Comparison of ENCODE assay signal across 1 cellular context in the genomic region with DNA sequence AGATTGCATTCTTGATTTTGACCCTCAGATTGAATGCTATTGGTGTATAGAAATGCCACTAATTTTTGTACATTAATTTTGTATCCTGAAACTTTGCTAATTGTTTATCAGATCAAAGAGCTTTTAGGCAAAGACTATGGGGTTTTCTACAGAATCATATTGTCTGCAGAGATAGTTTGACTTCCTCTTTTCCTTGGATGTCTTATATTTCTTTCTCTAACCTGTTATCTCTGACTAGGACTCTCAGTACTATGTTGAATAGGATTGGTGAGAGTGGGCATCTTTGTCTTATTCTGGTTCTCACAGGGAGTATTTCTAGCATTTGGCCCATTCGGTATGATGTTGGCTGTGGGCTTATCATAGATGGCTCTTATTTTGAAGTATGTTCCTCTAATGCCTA. TPM values are rescaled to one million over a fixed set of nuclear protein-coding genes. Genes with fewer than 3 reads are reported as not detected.
"Had no signal": no experiment of that assay in that cellular context is flagged by ENCODE, and none has a peak within 500 bp of the region (broad histone marks: within the 10 kb centered on the region; RNA-seq: fewer than 3 reads in every experiment).

No MANE protein-coding gene starts in this region.

RNA-seq across cellular contexts. Expression of a gene that starts 16.7 kb away (rescaled TPM):
- total RNA-seq: PC-9 had no signal
